21 cellular contexts compared by ENCODE assay signal in the genomic region with DNA sequence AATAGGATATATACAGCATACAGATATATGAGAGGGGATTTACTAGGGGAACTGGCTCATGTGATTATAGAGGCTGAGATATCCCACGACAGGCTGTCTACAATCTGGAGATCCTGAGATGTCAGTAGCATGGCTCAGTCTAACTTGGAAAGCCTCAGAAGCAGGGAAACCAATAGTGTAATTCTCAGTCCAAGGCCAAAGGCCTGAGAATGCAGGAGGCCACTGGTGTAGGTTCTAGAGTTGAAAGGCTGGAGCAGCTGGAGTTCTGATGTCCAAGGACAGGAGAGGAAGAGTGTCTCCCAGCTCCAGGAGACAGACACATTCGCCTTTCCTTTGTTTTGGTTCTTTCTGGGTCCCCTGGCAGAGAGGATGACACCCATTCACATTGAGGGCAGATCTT. TPM values are rescaled to one million over a fixed set of nuclear protein-coding genes. Genes with fewer than 3 reads are reported as not detected.
"Had no signal": no experiment of that assay in that cellular context is flagged by ENCODE, and none has a peak within 500 bp of the region (broad histone marks: within the 10 kb centered on the region; RNA-seq: fewer than 3 reads in every experiment).

No MANE protein-coding gene starts in this region.

- H3K9me3 ChIP-seq: left lung, prostate gland, suprapubic skin, transverse colon, vagina had no signal

- H3K4me3 ChIP-seq: left lung, prostate gland, suprapubic skin, transverse colon, vagina had no signal

- H3K36me3 ChIP-seq: left lung, prostate gland, suprapubic skin, transverse colon, vagina had no signal

- H3K27me3 ChIP-seq: left lung, suprapubic skin, transverse colon, vagina had no signal

- H3K4me1 ChIP-seq: left lung, prostate gland, suprapubic skin, transverse colon had no signal

- ATAC-seq: activated CD4-positive, alpha-beta T cell treated with anti-CD3 and anti-CD28 coated beads for 36 hours; activated naive CD4-positive, alpha-beta T cell treated with anti-CD3 and anti-CD28 coated beads, Interleukin-2, amount 50 U/mL, for 72 hours; left lung; right cardiac atrium; stimulated activated naive CD8-positive, alpha-beta T cell treated with anti-CD3 and anti-CD28 coated beads, Interleukin-15, amount 100 ng/mL, for 72 hours; WTC11 had no signal

- H3K27ac ChIP-seq: left lung, prostate gland, suprapubic skin, transverse colon, vagina had no signal

- DNase-seq: activated CD4-positive, alpha-beta memory T cell treated with anti-CD3 and anti-CD28 coated beads for 36 hours; activated CD4-positive, alpha-beta T cell treated with anti-CD3 and anti-CD28 coated beads for 36 hours; activated gamma-delta T cell treated with Interleukin-2 at 50 U/mL for 16 hours; activated T-cell treated with anti-CD3 and anti-CD28 coated beads for 4 hours; caudate nucleus; hypothalamus; islet precursor cell; left lung; midbrain; occipital lobe; right cardiac atrium; small intestine; stimulated activated CD4-positive, alpha-beta T cell treated with anti-CD3 and anti-CD28 coated beads, Interleukin-4, amount 100 ng/mL, for 1 hour; stimulated activated naive CD8-positive, alpha-beta T cell treated with anti-CD3 and anti-CD28 coated beads, Interleukin-15, amount 100 ng/mL, for 72 hours; transverse colon had no signal

RNA-seq across cellular contexts. Expression of gene CCBE1, which starts 20.1 kb away (rescaled TPM):
- total RNA-seq: activated T-helper 1 cell treated with anti-CD3 and anti-CD28 coated beads, Interleukin-12 subunit alpha, Interleukin-12 subunit beta, Interleukin-2, Interleukin-4 antibody, amounts not matched to agents 30 ng/mL and 10 ng/mL and 1 ng/mL, durations not matched to agents 14 hours and 24 hours and 36 hours had no signal
